9 cellular contexts compared by ENCODE assay signal in genomic region chr1:47444578-47445465, GRCh38. TPM values are rescaled to one million over a fixed set of nuclear protein-coding genes. Genes with fewer than 3 reads are reported as not detected.
A peak's percentile ranks its signal among the peaks of the same experiment; 100 is the strongest.
DNase-seq lines count a peak whose midpoint lies in the region; ATAC-seq and TF ChIP-seq lines count a peak whose summit lies in the region.
"Had no signal": no experiment of that assay in that cellular context is flagged by ENCODE, and none has a peak within 500 bp of the region (broad histone marks: within the 10 kb centered on the region; RNA-seq: fewer than 3 reads in every experiment).

No MANE protein-coding gene starts in this region.

- no peaks in the 10 kb centered on the region for H3K9me3 Mint-ChIP-seq in activated CD8-positive, alpha-beta T cell treated with anti-CD3 and anti-CD28 coated beads for 36 hours

- H3K79me2 ChIP-seq in GM23248 (ENCODE audit: insufficient read depth), result no peaks in the 10 kb centered on the region

- no peaks in the 10 kb centered on the region for H4K20me1 ChIP-seq in GM23248 (ENCODE audit: insufficient read depth)

- in situ Hi-C loops in GM23248 (cut with MboI), result loop anchor here (10.0 kb wide), 1 partner anchor 260 kb away; no protein-coding TSS in a partner anchor

- H3F3A ChIP-seq in GM23248 (ENCODE audit: insufficient read depth), result no peaks in the 10 kb centered on the region

- no peaks in the 10 kb centered on the region for H3K9me2 ChIP-seq in GM23248 (ENCODE audit: insufficient read depth)

- WGBS in GM23248 (ENCODE audit: low coverage in 1 of 2, low lambda C conversion rate in 2 of 2, missing lambda C conversion rate in 2 of 2), 2 experiments, result 12 to 14% methylated on average over 71 of the region's 72 CpGs
- WGBS in heart right ventricle, 2 donors, result 2 to 4% methylated on average over 72 of the region's 72 CpGs

- CTCF ChIA-PET in activated CD8-positive, alpha-beta T cell treated with anti-CD3 and anti-CD28 coated beads for 36 hours (lab: Charles Lee), result interaction anchor here (0.6 kb wide), 1 partner anchor 12 kb away, joined by 3 read pairs; no protein-coding TSS in a partner anchor

- no peak overlapping the region for H3K27ac ChIP-seq in GM23248
- no peak overlapping the region for H3K27ac ChIP-seq in heart right ventricle

- H3K4me3 ChIP-seq in GM23248 (peak overlapping the region; percentile 40), heart right ventricle (peak overlapping the region in 7 of 10 donors; percentile 11 to 44 (median 32)), skeletal muscle satellite cell (ENCODE audit: low read length) (peak overlapping the region; percentile 65)

- POLR2A ChIA-PET in activated CD8-positive, alpha-beta T cell treated with anti-CD3 and anti-CD28 coated beads for 36 hours (lab: Charles Lee), result no interaction called here

- no peaks in the 10 kb centered on the region for H3K4me1 ChIP-seq in GM23248 (ENCODE audit: insufficient read depth)
- H3K4me1 ChIP-seq in heart right ventricle, result peaks cover 6 to 20% (median 11%) of the 10 kb centered on the region in 9 donors
- H3K4me1 ChIP-seq in skeletal muscle satellite cell (ENCODE audit: control insufficient read depth, insufficient read depth, low read length), result peaks cover 9% of the 10 kb centered on the region

- intact Hi-C loops in activated CD8-positive, alpha-beta T cell treated with anti-CD3 and anti-CD28 coated beads for 36 hours (cut with micrococcal nuclease), result loop anchor here (5.0 kb wide), 1 partner anchor 62 kb away; no protein-coding TSS in a partner anchor
- intact Hi-C loops in heart right ventricle (cut with DNase I), result loop anchor here in 2 of 10 donors (5.0 kb wide), 2 partner anchors 257 to 267 kb away; no protein-coding TSS in a partner anchor

- peaks cover 18% of the 10 kb centered on the region for H3K4me1 Mint-ChIP-seq in activated CD8-positive, alpha-beta T cell treated with anti-CD3 and anti-CD28 coated beads for 36 hours (ENCODE audit: low read depth)

- no peak overlapping the region for H3K9ac ChIP-seq in GM23248
- H3K9ac ChIP-seq in skeletal muscle satellite cell (ENCODE audit: low read depth, low read length), result no peak overlapping the region

- H2AFZ ChIP-seq in GM23248, result peak overlapping the region; percentile 58

- peak overlapping the region; percentile 43 for H3K4me3 Mint-ChIP-seq in activated CD8-positive, alpha-beta T cell treated with anti-CD3 and anti-CD28 coated beads for 36 hours

- H3K9me3 ChIP-seq in GM23248 (ENCODE audit: low read depth), result no peaks in the 10 kb centered on the region
- H3K9me3 ChIP-seq in heart right ventricle, result no peaks in the 10 kb centered on the region
- H3K9me3 ChIP-seq in skeletal muscle satellite cell (replicated peaks; ENCODE audit: low read length), result peaks cover 3% of the 10 kb centered on the region

- no peak overlapping the region for H3K27ac Mint-ChIP-seq in activated CD8-positive, alpha-beta T cell treated with anti-CD3 and anti-CD28 coated beads for 36 hours

- no peak for TF ChIP-seq CTCF in activated CD8-positive, alpha-beta T cell treated with anti-CD3 and anti-CD28 coated beads for 36 hours (IDR thresholded peaks at IDR 0.05)
- no peak for TF ChIP-seq CTCF in heart right ventricle (IDR thresholded peaks at IDR 0.05)

- ATAC-seq in activated CD8-positive, alpha-beta T cell treated with anti-CD3 and anti-CD28 coated beads for 36 hours, result peak; percentile 61
- ATAC-seq in heart right ventricle (peak in 7 of 8 donors; percentile 38 to 81 (median 68)), GM18511 (IDR thresholded peaks at IDR 0.05; ENCODE audit: unreplicated experiment) (no peak)

- H3K36me3 Mint-ChIP-seq in activated CD8-positive, alpha-beta T cell treated with anti-CD3 and anti-CD28 coated beads for 36 hours (ENCODE audit: low read depth), result no peaks in the 10 kb centered on the region

- H3K4me2 ChIP-seq in GM23248 (ENCODE audit: unreplicated experiment) (peak overlapping the region; percentile 54), skeletal muscle satellite cell (ENCODE audit: low read length) (peak overlapping the region; percentile 82)

- DNase-seq in GM23248 (peak; percentile 42), heart right ventricle (peak in 1 of 2 donors; percentile 29), NCI-H446 treated with DMSO at 0.1 percent for 48 hours (lab: John Stamatoyannopoulos, UW) (no peak), NCI-H526 treated with DMSO at 0.1 percent for 48 hours (lab: John Stamatoyannopoulos, UW) (no peak), dermis blood vessel endothelial cell (no peak)
- DNase-seq in activated CD8-positive, alpha-beta T cell treated with anti-CD3 and anti-CD28 coated beads for 36 hours, result peak; percentile 26

- H3K27me3 Mint-ChIP-seq in activated CD8-positive, alpha-beta T cell treated with anti-CD3 and anti-CD28 coated beads for 36 hours, result peaks cover 61% of the 10 kb centered on the region

- H3K36me3 ChIP-seq in GM23248 (ENCODE audit: low read depth) (no peaks in the 10 kb centered on the region), heart right ventricle (no peaks in the 10 kb centered on the region), skeletal muscle satellite cell (ENCODE audit: insufficient read depth, low read length) (no peaks in the 10 kb centered on the region)

- H3K27me3 ChIP-seq in GM23248 (replicated peaks; ENCODE audit: insufficient read depth) (peaks cover 83% of the 10 kb centered on the region), heart right ventricle (peaks cover 42 to 100% (median 99%) of the 10 kb centered on the region in 7 donors), skeletal muscle satellite cell (ENCODE audit: control insufficient read depth, insufficient read depth, low read length) (peaks cover 97% of the 10 kb centered on the region)

RNA-seq across cellular contexts. Expression of gene FOXD2, which starts 7.0 kb away (rescaled TPM):
- 0.43 TPM in 1 of 2 replicates, not detected in the other for total RNA-seq in GM23248 (2014; rRNA removed; shearing (Covaris generic))
- polyA plus RNA-seq in GM23248 (2016; fragmentation: Nextera tagmentation; extraction: Ambion mirVana), result 0.15 and 0.20 TPM in 2 replicates
- total RNA-seq in activated CD8-positive, alpha-beta T cell treated with anti-CD3 and anti-CD28 coated beads for 36 hours, result under 1 TPM; 0.11 to 0.18 TPM
- under 1 TPM in 4 of 10 donors, not detected in 6; 0.05 to 0.14 (median 0.07) TPM for total RNA-seq in heart right ventricle
- polyA plus RNA-seq in heart right ventricle, result under 1 TPM in 1 of 2 donors, not detected in 1; 0.01 TPM
- 0.22 and 0.25 TPM in 2 replicates for total RNA-seq in skeletal muscle satellite cell (2012; rRNA removed)
- under 0.01 and 0.09 TPM in 2 replicates for total RNA-seq in dermis blood vessel endothelial cell

RNA-seq across cellular contexts. Expression of gene FOXE3, which starts 28.7 kb away (rescaled TPM):
- total RNA-seq in GM23248 (2014; rRNA removed; shearing (Covaris generic)), result 0.13 TPM in 1 of 2 replicates, not detected in the other
- polyA plus RNA-seq in GM23248 (2016; fragmentation: Nextera tagmentation; extraction: Ambion mirVana), result 0.13 TPM in 1 of 2 replicates, not detected in the other
- not detected for total RNA-seq in activated CD8-positive, alpha-beta T cell treated with anti-CD3 and anti-CD28 coated beads for 36 hours
- total RNA-seq in heart right ventricle, result not detected
- polyA plus RNA-seq in heart right ventricle, result under 1 TPM in 1 of 2 donors, not detected in 1; 0.03 TPM
- total RNA-seq in skeletal muscle satellite cell (2012; rRNA removed), result not detected in 2 replicates
- total RNA-seq in dermis blood vessel endothelial cell, result not detected in 2 replicates
- polyA plus RNA-seq: adipose tissue had no signal

Comparison
In these comparisons a context has a peak if more than half of its experiments do, and no peak if none do; other contexts are left out.
1. DNase-seq: peak in GM23248 (single experiment) and activated CD8-positive, alpha-beta T cell treated with anti-CD3 and anti-CD28 coated beads for 36 hours (single experiment); none in NCI-H446 treated with DMSO at 0.1 percent for 48 hours (single experiment), NCI-H526 treated with DMSO at 0.1 percent for 48 hours (single experiment) and dermis blood vessel endothelial cell (single experiment).
2. Peak in every context shown above with its lines, with median percentiles within 50 percentile points of each other: H3K4me3 ChIP-seq.